ENCODE assay signal across 9 cellular contexts in genomic region chr5:179633501-179634369, GRCh38. TPM values are rescaled to one million over a fixed set of nuclear protein-coding genes. Genes with fewer than 3 reads are reported as not detected.
DNase-seq lines count a peak whose midpoint lies in the region; ATAC-seq and TF ChIP-seq lines count a peak whose summit lies in the region.
"Not testable (repeated sequence)": the region's sequence is repeated elsewhere in the genome, so short reads cannot be mapped to it uniquely, and the experiment has no call there.
"Had no signal": no experiment of that assay in that cellular context is flagged by ENCODE, and none has a peak within 500 bp of the region (broad histone marks: within the 10 kb centered on the region; RNA-seq: fewer than 3 reads in every experiment).

No MANE protein-coding gene starts in this region.

- BruUV-seq in mammary epithelial cell (replicated peaks; lab: Mats Ljungman, UMichigan): not testable (repeated sequence)

- 59% methylated on average over 8 of the region's 38 CpGs for WGBS in mammary epithelial cell (ENCODE audit: low coverage, missing lambda C conversion rate)

- H3K4me1 ChIP-seq in mammary epithelial cell (ENCODE audit: insufficient read depth, low read length): not testable (repeated sequence)

- H3K9me3 Mint-ChIP-seq in T-helper 2 cell treated with Interferon-gamma antibody and Interleukin-4, amounts not matched to agents 5 μg/mL and 100 μg/mL, for 36 hours: not testable (repeated sequence)

- H3K36me3 Mint-ChIP-seq in T-helper 2 cell treated with Interferon-gamma antibody and Interleukin-4, amounts not matched to agents 5 μg/mL and 100 μg/mL, for 36 hours (ENCODE audit: low read depth): not testable (repeated sequence)

- not testable (repeated sequence) for H2AFZ ChIP-seq in mammary epithelial cell (ENCODE audit: low read depth, low read length)

- peak overlapping the region; percentile 73 for H3K4me2 ChIP-seq in mammary epithelial cell (ENCODE audit: insufficient read depth, low read depth, low read length)

- H3K4me1 Mint-ChIP-seq in T-helper 2 cell treated with Interferon-gamma antibody and Interleukin-4, amounts not matched to agents 5 μg/mL and 100 μg/mL, for 36 hours (ENCODE audit: low read depth): not testable (repeated sequence)

- H3K36me3 ChIP-seq in mammary epithelial cell (ENCODE audit: insufficient read depth, low read length): not testable (repeated sequence)

- H4K20me1 ChIP-seq in mammary epithelial cell (ENCODE audit: insufficient read depth, low read length): not testable (repeated sequence)

- peak overlapping the region; percentile 52 for H3K4me3 Mint-ChIP-seq in T-helper 2 cell treated with Interferon-gamma antibody and Interleukin-4, amounts not matched to agents 5 μg/mL and 100 μg/mL, for 36 hours

- not testable (repeated sequence) for H3K27ac ChIP-seq in mammary epithelial cell (ENCODE audit: insufficient read depth, low read depth, low read length)

- TF ChIP-seq CTCF in AG09309 (IDR thresholded peaks at IDR 0.05; ENCODE audit: control insufficient read depth, insufficient read depth, low read depth, low read length, missing control alignments); mammary epithelial cell (conservative IDR thresholded peaks at IDR 0.05 in 1 of 2, IDR thresholded peaks at IDR 0.05 in 1 of 2; ENCODE audit: extremely low read depth in 1 of 2, insufficient read depth in 1 of 2, low read depth in 1 of 2, low read length in 2 of 2): not testable (repeated sequence)

- CTCF ChIA-PET in mammary epithelial cell (lab: Charles Lee; ENCODE audit: low non-redundant PET): not testable (repeated sequence)

- not testable (repeated sequence) for DNase-seq in AG09309 (ENCODE audit: low read depth); T-helper 2 cell treated with Interferon-gamma antibody and Interleukin-4, amounts not matched to agents 5 μg/mL and 100 μg/mL, for 36 hours (ENCODE audit: low spot score); mammary epithelial cell; left colon; skeletal muscle cell (ENCODE audit: low read depth)

- ATAC-seq in GM19043 (IDR thresholded peaks at IDR 0.05; ENCODE audit: low read depth, unreplicated experiment) (peak; percentile 67), HG02588 (IDR thresholded peaks at IDR 0.05; ENCODE audit: unreplicated experiment) (peak; percentile 42), HG03457 (IDR thresholded peaks at IDR 0.05; ENCODE audit: unreplicated experiment) (peak; percentile 58), left colon (peak; percentile 69)

- in situ Hi-C loops in mammary epithelial cell (cut with MboI; ENCODE audit: low sequenced_read_pairs in 2 of 2): not testable (repeated sequence)

- H3K9ac ChIP-seq in mammary epithelial cell (ENCODE audit: insufficient read depth, low read length): peak overlapping the region; percentile 13

- dilution Hi-C loops in mammary epithelial cell (cut with HindIII; ENCODE audit: low sequenced_read_pairs): not testable (repeated sequence)

- not testable (repeated sequence) for H3K27me3 Mint-ChIP-seq in T-helper 2 cell treated with Interferon-gamma antibody and Interleukin-4, amounts not matched to agents 5 μg/mL and 100 μg/mL, for 36 hours (ENCODE audit: low read depth)

- H3K9me3 ChIP-seq in mammary epithelial cell (replicated peaks; ENCODE audit: insufficient read depth, low read length): not testable (repeated sequence)

- H3K79me2 ChIP-seq in mammary epithelial cell (ENCODE audit: insufficient read depth, low read length): not testable (repeated sequence)

- intact Hi-C loops in mammary epithelial cell (cut with micrococcal nuclease); left colon (cut with DNase I, micrococcal nuclease): not testable (repeated sequence)

- not testable (repeated sequence) for H3K27ac Mint-ChIP-seq in T-helper 2 cell treated with Interferon-gamma antibody and Interleukin-4, amounts not matched to agents 5 μg/mL and 100 μg/mL, for 36 hours

- H3K4me3 ChIP-seq in AG09309 (ENCODE audit: control insufficient read depth, low read depth, low read length) (peak overlapping the region; percentile 38), mammary epithelial cell (replicated peaks in 1 of 3; ENCODE audit: insufficient read depth in 1 of 3, low read depth in 2 of 3, low read length in 3 of 3) (peak overlapping the region; percentile 34 to 51 (median 44)), skeletal muscle cell (ENCODE audit: low read depth, low read length) (peak overlapping the region; percentile 43)

- H3K27me3 ChIP-seq in mammary epithelial cell (ENCODE audit: insufficient read depth, low read length): not testable (repeated sequence)

RNA-seq across cellular contexts. Expression of gene HNRNPH1, which starts 10.3 kb away (rescaled TPM):
- total RNA-seq in mammary epithelial cell: 100 to 1,000 TPM; 276 to 481 TPM
- polyA plus RNA-seq in mammary epithelial cell: 130 TPM
- polyA minus RNA-seq in mammary epithelial cell: 289 TPM
- 100 to 1,000 TPM; 352 to 431 TPM for total RNA-seq in left colon

RNA-seq across cellular contexts. Expression of gene CBY3, which starts 47.1 kb away (rescaled TPM):
- under 1 TPM in 1 of 2 donors, not detected in 1; 0.33 TPM for total RNA-seq in mammary epithelial cell
- polyA plus RNA-seq in mammary epithelial cell: not detected
- polyA minus RNA-seq in mammary epithelial cell: not detected
- total RNA-seq in left colon: not detected
- total RNA-seq: HT-29 had no signal
